Comparison of ENCODE assay signal across 18 cellular contexts in genomic region chr20:20231528-20232298, GRCh38.
"Had no signal": no experiment of that assay in that cellular context is flagged by ENCODE, and none has a peak within 500 bp of the region (broad histone marks: within the 10 kb centered on the region; RNA-seq: fewer than 3 reads in every experiment).

No MANE protein-coding gene starts in this region.

- H3K4me1 ChIP-seq: ascending aorta, upper lobe of right lung had no signal

- H3K27me3 ChIP-seq: ascending aorta had no signal

- DNase-seq: activated B cell treated with CpG ODN at 0.5 μM for 24 hours; activated CD4-positive, alpha-beta T cell treated with anti-CD3 and anti-CD28 coated beads for 48 hours; activated CD8-positive, alpha-beta memory T cell treated with anti-CD3 and anti-CD28 coated beads, Interleukin-2, amount 50 U/mL, for 48 hours; activated CD8-positive, alpha-beta T cell treated with anti-CD3 and anti-CD28 coated beads, Interleukin-2, amount 10 ng/mL, durations not matched to agents 7 days and 5 days; activated naive CD4-positive, alpha-beta T cell; activated naive CD8-positive, alpha-beta T cell treated with anti-CD3 and anti-CD28 coated beads, Interleukin-2, amount 50 U/mL, for 24 hours; islet precursor cell; mucosa of descending colon; naive thymus-derived CD4-positive, alpha-beta T cell; right cardiac atrium; small intestine; stimulated activated CD4-positive, alpha-beta T cell treated with anti-CD3 and anti-CD28 coated beads, Interleukin-4, amount 100 ng/mL, for 4 hours; stimulated activated CD8-positive, alpha-beta memory T cell treated with anti-CD3 and anti-CD28 coated beads, Interleukin-4, amount 100 ng/mL, for 48 hours; T-helper 2 cell; upper lobe of right lung had no signal

- H3K4me3 ChIP-seq: ascending aorta, mucosa of descending colon, upper lobe of right lung had no signal

- H3K27ac ChIP-seq: ascending aorta, epithelial cell of prostate, neutrophil, upper lobe of right lung had no signal

- H3K9me3 ChIP-seq: ascending aorta, mucosa of descending colon, neutrophil, upper lobe of right lung had no signal

- H3K36me3 ChIP-seq: ascending aorta, neutrophil, upper lobe of right lung had no signal
